Comparison of ENCODE assay signal across 1 cellular context in the genomic region with DNA sequence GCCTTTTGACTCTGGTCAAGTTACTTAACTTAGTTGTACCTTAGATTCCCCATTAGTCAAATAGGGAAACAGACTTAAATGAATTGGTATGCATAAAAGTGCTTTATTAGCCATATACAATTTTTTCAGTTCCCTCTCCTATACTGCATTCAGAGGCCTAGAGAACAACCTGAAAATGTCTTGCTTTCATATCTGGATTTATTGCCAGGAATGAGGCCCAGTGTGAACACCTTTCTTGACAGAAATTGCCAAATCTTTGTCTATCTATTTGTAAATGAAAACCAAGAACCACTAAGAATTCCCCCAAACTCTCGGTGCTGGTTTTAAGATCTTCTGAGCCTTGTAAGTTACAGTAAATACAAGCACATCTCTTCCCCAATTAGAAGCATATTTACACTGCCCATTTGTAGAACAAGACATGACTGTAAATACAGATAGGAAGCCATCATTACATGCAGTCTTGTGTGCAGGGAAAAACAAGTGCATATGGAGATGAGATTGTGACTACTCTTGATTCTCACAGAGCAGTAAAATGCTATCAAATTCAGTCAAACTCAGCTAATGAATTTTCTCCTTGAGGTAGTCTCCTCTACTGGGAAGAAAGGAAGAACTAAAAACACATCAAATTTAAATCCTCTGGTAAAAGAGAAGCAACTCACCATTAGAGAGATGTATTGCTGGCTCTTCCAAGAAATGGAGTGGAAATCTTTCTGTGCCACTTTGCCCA.
TF ChIP-seq lines count a peak whose summit lies in the region.

No MANE protein-coding gene starts in this region.

TF ChIP-seq in K562, 482 proteins besides CTCF, POLR2A, EP300 and RAD21:
- TF ChIP-seq, protein P1, sequence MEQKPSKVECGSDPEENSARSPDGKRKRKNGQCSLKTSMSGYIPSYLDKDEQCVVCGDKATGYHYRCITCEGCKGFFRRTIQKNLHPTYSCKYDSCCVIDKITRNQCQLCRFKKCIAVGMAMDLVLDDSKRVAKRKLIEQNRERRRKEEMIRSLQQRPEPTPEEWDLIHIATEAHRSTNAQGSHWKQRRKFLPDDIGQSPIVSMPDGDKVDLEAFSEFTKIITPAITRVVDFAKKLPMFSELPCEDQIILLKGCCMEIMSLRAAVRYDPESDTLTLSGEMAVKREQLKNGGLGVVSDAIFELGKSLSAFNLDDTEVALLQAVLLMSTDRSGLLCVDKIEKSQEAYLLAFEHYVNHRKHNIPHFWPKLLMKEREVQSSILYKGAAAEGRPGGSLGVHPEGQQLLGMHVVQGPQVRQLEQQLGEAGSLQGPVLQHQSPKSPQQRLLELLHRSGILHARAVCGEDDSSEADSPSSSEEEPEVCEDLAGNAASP (IDR thresholded peaks at IDR 0.05): no peak
- TF ChIP-seq, protein P2, sequence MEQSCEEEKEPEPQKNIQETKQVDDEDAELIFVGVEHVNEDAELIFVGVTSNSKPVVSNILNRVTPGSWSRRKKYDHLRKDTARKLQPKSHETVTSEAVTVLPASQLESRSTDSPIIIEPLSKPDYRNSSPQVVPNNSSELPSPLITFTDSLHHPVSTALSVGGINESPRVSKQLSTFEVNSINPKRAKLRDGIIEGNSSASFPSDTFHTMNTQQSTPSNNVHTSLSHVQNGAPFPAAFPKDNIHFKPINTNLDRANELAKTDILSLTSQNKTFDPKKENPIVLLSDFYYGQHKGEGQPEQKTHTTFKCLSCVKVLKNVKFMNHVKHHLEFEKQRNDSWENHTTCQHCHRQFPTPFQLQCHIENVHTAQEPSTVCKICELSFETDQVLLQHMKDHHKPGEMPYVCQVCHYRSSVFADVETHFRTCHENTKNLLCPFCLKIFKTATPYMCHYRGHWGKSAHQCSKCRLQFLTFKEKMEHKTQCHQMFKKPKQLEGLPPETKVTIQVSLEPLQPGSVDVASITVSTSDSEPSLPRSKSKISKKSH (CRISPR knock-in tag; IDR thresholded peaks at IDR 0.05): no peak
- TF ChIP-seq TCF7 (IDR thresholded peaks at IDR 0.05; ENCODE audit: borderline replicate concordance): no peak
- TF ChIP-seq, protein P3, sequence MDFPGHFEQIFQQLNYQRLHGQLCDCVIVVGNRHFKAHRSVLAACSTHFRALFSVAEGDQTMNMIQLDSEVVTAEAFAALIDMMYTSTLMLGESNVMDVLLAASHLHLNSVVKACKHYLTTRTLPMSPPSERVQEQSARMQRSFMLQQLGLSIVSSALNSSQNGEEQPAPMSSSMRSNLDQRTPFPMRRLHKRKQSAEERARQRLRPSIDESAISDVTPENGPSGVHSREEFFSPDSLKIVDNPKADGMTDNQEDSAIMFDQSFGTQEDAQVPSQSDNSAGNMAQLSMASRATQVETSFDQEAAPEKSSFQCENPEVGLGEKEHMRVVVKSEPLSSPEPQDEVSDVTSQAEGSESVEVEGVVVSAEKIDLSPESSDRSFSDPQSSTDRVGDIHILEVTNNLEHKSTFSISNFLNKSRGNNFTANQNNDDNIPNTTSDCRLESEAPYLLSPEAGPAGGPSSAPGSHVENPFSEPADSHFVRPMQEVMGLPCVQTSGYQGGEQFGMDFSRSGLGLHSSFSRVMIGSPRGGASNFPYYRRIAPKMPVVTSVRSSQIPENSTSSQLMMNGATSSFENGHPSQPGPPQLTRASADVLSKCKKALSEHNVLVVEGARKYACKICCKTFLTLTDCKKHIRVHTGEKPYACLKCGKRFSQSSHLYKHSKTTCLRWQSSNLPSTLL (IDR thresholded peaks at IDR 0.05): no peak
- no peak for TF ChIP-seq POLR2H (tag; IDR thresholded peaks at IDR 0.05; ENCODE audit: low read depth)
- no peak for TF ChIP-seq IFI16 (CRISPR knock-in tag; IDR thresholded peaks at IDR 0.05)
- TF ChIP-seq MIER1 (IDR thresholded peaks at IDR 0.05; ENCODE audit: low read depth): no peak
- TF ChIP-seq, protein P4, sequence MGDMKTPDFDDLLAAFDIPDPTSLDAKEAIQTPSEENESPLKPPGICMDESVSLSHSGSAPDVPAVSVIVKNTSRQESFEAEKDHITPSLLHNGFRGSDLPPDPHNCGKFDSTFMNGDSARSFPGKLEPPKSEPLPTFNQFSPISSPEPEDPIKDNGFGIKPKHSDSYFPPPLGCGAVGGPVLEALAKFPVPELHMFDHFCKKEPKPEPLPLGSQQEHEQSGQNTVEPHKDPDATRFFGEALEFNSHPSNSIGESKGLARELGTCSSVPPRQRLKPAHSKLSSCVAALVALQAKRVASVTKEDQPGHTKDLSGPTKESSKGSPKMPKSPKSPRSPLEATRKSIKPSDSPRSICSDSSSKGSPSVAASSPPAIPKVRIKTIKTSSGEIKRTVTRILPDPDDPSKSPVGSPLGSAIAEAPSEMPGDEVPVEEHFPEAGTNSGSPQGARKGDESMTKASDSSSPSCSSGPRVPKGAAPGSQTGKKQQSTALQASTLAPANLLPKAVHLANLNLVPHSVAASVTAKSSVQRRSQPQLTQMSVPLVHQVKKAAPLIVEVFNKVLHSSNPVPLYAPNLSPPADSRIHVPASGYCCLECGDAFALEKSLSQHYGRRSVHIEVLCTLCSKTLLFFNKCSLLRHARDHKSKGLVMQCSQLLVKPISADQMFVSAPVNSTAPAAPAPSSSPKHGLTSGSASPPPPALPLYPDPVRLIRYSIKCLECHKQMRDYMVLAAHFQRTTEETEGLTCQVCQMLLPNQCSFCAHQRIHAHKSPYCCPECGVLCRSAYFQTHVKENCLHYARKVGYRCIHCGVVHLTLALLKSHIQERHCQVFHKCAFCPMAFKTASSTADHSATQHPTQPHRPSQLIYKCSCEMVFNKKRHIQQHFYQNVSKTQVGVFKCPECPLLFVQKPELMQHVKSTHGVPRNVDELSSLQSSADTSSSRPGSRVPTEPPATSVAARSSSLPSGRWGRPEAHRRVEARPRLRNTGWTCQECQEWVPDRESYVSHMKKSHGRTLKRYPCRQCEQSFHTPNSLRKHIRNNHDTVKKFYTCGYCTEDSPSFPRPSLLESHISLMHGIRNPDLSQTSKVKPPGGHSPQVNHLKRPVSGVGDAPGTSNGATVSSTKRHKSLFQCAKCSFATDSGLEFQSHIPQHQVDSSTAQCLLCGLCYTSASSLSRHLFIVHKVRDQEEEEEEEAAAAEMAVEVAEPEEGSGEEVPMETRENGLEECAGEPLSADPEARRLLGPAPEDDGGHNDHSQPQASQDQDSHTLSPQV (IDR thresholded peaks at IDR 0.05): no peak
- no peak for TF ChIP-seq CBX1 (IDR thresholded peaks at IDR 0.05; ENCODE audit: low read depth)
- no peak for TF ChIP-seq FOXA1 (IDR thresholded peaks at IDR 0.05; ENCODE audit: borderline replicate concordance)
TF ChIP-seq in K562: peak in this region for 0.
